1 cellular context compared by ENCODE assay signal in the genomic region with DNA sequence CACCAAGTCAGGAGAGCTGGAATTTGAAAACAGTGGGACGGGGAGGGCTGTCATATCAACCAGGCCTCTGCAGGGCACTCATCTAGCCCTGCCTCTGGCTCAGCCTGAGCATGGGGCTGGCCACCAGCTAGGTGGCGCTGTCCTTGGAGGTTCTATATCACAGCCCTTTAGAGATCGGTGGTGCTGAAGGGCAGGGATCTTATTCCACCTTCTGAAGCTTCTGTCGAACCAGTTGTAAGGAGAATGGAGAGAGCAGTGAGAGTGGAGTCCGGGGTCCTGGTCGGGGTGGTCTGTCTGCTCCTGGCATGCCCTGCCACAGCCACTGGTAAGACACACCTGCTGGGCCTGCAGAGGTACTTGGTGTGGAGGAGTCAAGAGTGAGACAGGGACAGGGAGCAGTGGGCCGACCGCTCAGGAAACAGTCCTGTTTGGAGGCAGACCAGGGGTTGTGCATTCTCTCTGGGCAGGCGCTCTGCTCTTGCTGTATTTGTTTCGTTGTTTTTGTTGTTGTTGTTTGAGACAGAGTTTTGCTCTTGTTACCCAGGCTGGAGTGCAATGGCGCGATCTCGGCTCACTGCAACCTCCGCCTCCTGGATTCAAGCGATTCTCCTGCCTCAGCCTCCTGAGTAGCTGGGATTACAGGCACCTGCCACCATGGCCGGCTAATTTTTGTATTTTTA.
TF ChIP-seq lines count a peak whose summit lies in the region.

A gene with protein sequence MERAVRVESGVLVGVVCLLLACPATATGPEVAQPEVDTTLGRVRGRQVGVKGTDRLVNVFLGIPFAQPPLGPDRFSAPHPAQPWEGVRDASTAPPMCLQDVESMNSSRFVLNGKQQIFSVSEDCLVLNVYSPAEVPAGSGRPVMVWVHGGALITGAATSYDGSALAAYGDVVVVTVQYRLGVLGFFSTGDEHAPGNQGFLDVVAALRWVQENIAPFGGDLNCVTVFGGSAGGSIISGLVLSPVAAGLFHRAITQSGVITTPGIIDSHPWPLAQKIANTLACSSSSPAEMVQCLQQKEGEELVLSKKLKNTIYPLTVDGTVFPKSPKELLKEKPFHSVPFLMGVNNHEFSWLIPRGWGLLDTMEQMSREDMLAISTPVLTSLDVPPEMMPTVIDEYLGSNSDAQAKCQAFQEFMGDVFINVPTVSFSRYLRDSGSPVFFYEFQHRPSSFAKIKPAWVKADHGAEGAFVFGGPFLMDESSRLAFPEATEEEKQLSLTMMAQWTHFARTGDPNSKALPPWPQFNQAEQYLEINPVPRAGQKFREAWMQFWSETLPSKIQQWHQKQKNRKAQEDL (plus strand): TSS at position 202 of the 680 bp plus-strand sequence. CDS start 42 bp downstream, at position 244.

TF ChIP-seq in H1, 55 proteins besides CTCF, POLR2A, EP300 and RAD21:
- TF ChIP-seq CTBP2 (IDR thresholded peaks at IDR 0.05; ENCODE audit: borderline replicate concordance, insufficient read depth, insufficient read length, low read length), result no peak
- TF ChIP-seq TEAD4 (IDR thresholded peaks at IDR 0.05; ENCODE audit: low read depth, low read length), result peak; percentile 58; the same call in 1 of the 2 replicates
- no peak for TF ChIP-seq FOSL1 (IDR thresholded peaks at IDR 0.05; ENCODE audit: insufficient read depth, low read depth, low read length)
- TF ChIP-seq TAF1 (IDR thresholded peaks at IDR 0.05; ENCODE audit: low read depth, low read length), result peak; percentile 53; the same call in 1 of the 2 replicates
- TF ChIP-seq, protein P1, sequence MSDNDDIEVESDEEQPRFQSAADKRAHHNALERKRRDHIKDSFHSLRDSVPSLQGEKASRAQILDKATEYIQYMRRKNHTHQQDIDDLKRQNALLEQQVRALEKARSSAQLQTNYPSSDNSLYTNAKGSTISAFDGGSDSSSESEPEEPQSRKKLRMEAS (IDR thresholded peaks at IDR 0.05), result peak; percentile 38; the same call in 1 of the 2 replicates
- TF ChIP-seq TBP (IDR thresholded peaks at IDR 0.05; ENCODE audit: low read depth, low read length), result peak; percentile 48; the same call in 1 of the 2 replicates
- TF ChIP-seq HDAC2 (IDR thresholded peaks at IDR 0.05; ENCODE audit: borderline replicate concordance in 1 of 2, low read depth in 2 of 2, low read length in 2 of 2), result no peak
- peak in 1 of 2 experiments; percentile 60; a peak in 1 of 4 replicates for TF ChIP-seq SIN3A (conservative IDR thresholded peaks at IDR 0.05 in 1 of 2, IDR thresholded peaks at IDR 0.05 in 1 of 2; ENCODE audit: low read depth in 1 of 2, low read length in 2 of 2)
